17 cellular contexts compared by ENCODE assay signal in genomic region chr5:134507495-134507894, GRCh38. TPM values are rescaled to one million over a fixed set of nuclear protein-coding genes. Genes with fewer than 3 reads are reported as not detected.
DNase-seq lines count a peak whose midpoint lies in the region; ATAC-seq and TF ChIP-seq lines count a peak whose summit lies in the region.
"Had no signal": no experiment of that assay in that cellular context is flagged by ENCODE, and none has a peak within 500 bp of the region (broad histone marks: within the 10 kb centered on the region; RNA-seq: fewer than 3 reads in every experiment).

No MANE protein-coding gene starts in this region.

- no peaks in the 10 kb centered on the region for H3K27me3 Mint-ChIP-seq in activated T-helper 17 cell treated with anti-CD3 and anti-CD28 coated beads, Interleukin-2, amount 50 U/mL, for 72 hours

- peaks cover 38% of the 10 kb centered on the region for H3K4me1 Mint-ChIP-seq in activated T-helper 17 cell treated with anti-CD3 and anti-CD28 coated beads, Interleukin-2, amount 50 U/mL, for 72 hours

- H3K27ac ChIP-seq in 22Rv1, result peak overlapping the region; percentile 81
- peak overlapping the region in 2 of 3 donors; percentile 74 to 89 for H3K27ac ChIP-seq in right lobe of liver
- H3K27ac ChIP-seq: KMS-11, prostate gland had no signal

- no peak for TF ChIP-seq CTCF in 22Rv1 (IDR thresholded peaks at IDR 0.05)
- no peak for TF ChIP-seq CTCF in right lobe of liver (IDR thresholded peaks at IDR 0.05)

- peak overlapping the region in 2 of 3 donors; percentile 31 to 59 for H3K4me3 ChIP-seq in right lobe of liver
- H3K4me3 ChIP-seq: GM12878, lung, prostate gland had no signal

- H3K9me3 ChIP-seq in right lobe of liver, result no peaks in the 10 kb centered on the region
- H3K9me3 ChIP-seq: gastroesophageal sphincter, prostate gland had no signal

- peaks cover 0 to 58% (median 26%) of the 10 kb centered on the region in 4 donors for H3K4me1 ChIP-seq in right lobe of liver

- no peaks in the 10 kb centered on the region for H3K9me3 Mint-ChIP-seq in activated T-helper 17 cell treated with anti-CD3 and anti-CD28 coated beads, Interleukin-2, amount 50 U/mL, for 72 hours
- H3K9me3 Mint-ChIP-seq: activated T-helper 1 cell treated with anti-CD3 and anti-CD28 coated beads, Interleukin-12 subunit alpha, Interleukin-12 subunit beta, Interleukin-2, Interleukin-4 antibody, amounts not matched to agents 30 ng/mL and 10 ng/mL and 1 ng/mL, durations not matched to agents 14 hours and 24 hours and 36 hours; natural killer cell had no signal

- ATAC-seq in activated T-helper 17 cell treated with anti-CD3 and anti-CD28 coated beads, Interleukin-2, amount 50 U/mL, for 72 hours (replicated peaks), result no peak
- ATAC-seq in right lobe of liver (no peak), GM18867 (IDR thresholded peaks at IDR 0.05; ENCODE audit: unreplicated experiment) (no peak), HG03196 (IDR thresholded peaks at IDR 0.05; ENCODE audit: unreplicated experiment) (no peak)
- ATAC-seq: gastroesophageal sphincter, GM12878, natural killer cell had no signal

- H3K4me3 Mint-ChIP-seq in activated T-helper 17 cell treated with anti-CD3 and anti-CD28 coated beads, Interleukin-2, amount 50 U/mL, for 72 hours, result no peak overlapping the region
- H3K4me3 Mint-ChIP-seq: activated T-helper 1 cell treated with anti-CD3 and anti-CD28 coated beads, Interleukin-12 subunit alpha, Interleukin-12 subunit beta, Interleukin-2, Interleukin-4 antibody, amounts not matched to agents 30 ng/mL and 10 ng/mL and 1 ng/mL, durations not matched to agents 14 hours and 24 hours and 36 hours; natural killer cell had no signal

- 89% methylated on average over 5 of the region's 7 CpGs for WGBS in right lobe of liver (ENCODE audit: insufficient coverage, low coverage, low lambda C conversion rate, missing lambda C conversion rate)

- intact Hi-C loops in right lobe of liver (cut with DNase I), result no loop called here

- DNase-seq in DMS53 (lab: John Stamatoyannopoulos, UW), result peak; percentile 75
- no peak for DNase-seq in right lobe of liver
- DNase-seq in GF-D8 (lab: John Stamatoyannopoulos, UW), result no peak
- DNase-seq in NCI-H2196 treated with DMSO at 0.1 percent for 48 hours (lab: John Stamatoyannopoulos, UW; ENCODE audit: unreplicated experiment), result no peak
- DNase-seq: natural killer cell, NCI-H1105 treated with DMSO at 0.1 percent for 48 hours, NCI-H774 had no signal

- H3K36me3 ChIP-seq in right lobe of liver, result no peaks in the 10 kb centered on the region
- H3K36me3 ChIP-seq: gastroesophageal sphincter, prostate gland had no signal

- H3K27ac Mint-ChIP-seq in activated T-helper 17 cell treated with anti-CD3 and anti-CD28 coated beads, Interleukin-2, amount 50 U/mL, for 72 hours, result peak overlapping the region; percentile 17
- H3K27ac Mint-ChIP-seq: activated T-helper 1 cell treated with anti-CD3 and anti-CD28 coated beads, Interleukin-12 subunit alpha, Interleukin-12 subunit beta, Interleukin-2, Interleukin-4 antibody, amounts not matched to agents 30 ng/mL and 10 ng/mL and 1 ng/mL, durations not matched to agents 14 hours and 24 hours and 36 hours; natural killer cell had no signal

- H3K36me3 Mint-ChIP-seq in activated T-helper 17 cell treated with anti-CD3 and anti-CD28 coated beads, Interleukin-2, amount 50 U/mL, for 72 hours (ENCODE audit: low read depth), result no peaks in the 10 kb centered on the region
- H3K36me3 Mint-ChIP-seq: natural killer cell had no signal

- H3K27me3 ChIP-seq in right lobe of liver, result no peaks in the 10 kb centered on the region
- H3K27me3 ChIP-seq: gastroesophageal sphincter had no signal

- TF ChIP-seq POLR2A in right lobe of liver (IDR thresholded peaks at IDR 0.05), result no peak

RNA-seq across cellular contexts. Expression of gene JADE2, which starts 18.0 kb away (rescaled TPM):
- 10 to 100 TPM; 75.3 to 93.3 TPM for total RNA-seq in activated T-helper 17 cell treated with anti-CD3 and anti-CD28 coated beads, Interleukin-2, amount 50 U/mL, for 72 hours
- 10 to 100 TPM in 1 of 6 experiments, 1 to 10 TPM in 5; 6.1 to 14.8 (median 8.4) TPM for total RNA-seq in right lobe of liver

Comparison
In these comparisons a context has a peak if more than half of its experiments do, and no peak if none do; other contexts are left out.
1. RNA of gene JADE2, which starts 18.0 kb away (total RNA-seq): 75.3 to 93.3 TPM in activated T-helper 17 cell treated with anti-CD3 and anti-CD28 coated beads, Interleukin-2, amount 50 U/mL, for 72 hours; 6.1 to 14.8 TPM in right lobe of liver; every median in the first group is over 4 times any median in the second.